3 cellular contexts compared by ENCODE assay signal in genomic region chr3:150847433-150847832, GRCh38.
TF ChIP-seq lines count a peak whose summit lies in the region.

No MANE protein-coding gene starts in this region.

TF ChIP-seq in HepG2, 621 proteins besides CTCF, POLR2A, EP300 and RAD21:
- TF ChIP-seq ZNF362 (CRISPR knock-in tag; IDR thresholded peaks at IDR 0.05; ENCODE audit: borderline replicate concordance), result no peak
- peak; percentile 99 to 100 for TF ChIP-seq MAFK (conservative IDR thresholded peaks at IDR 0.05 in 1 of 2, IDR thresholded peaks at IDR 0.05 in 1 of 2; ENCODE audit: low read length in 2 of 2)
- peak; percentile 43; the same call in 1 of the 2 replicates for TF ChIP-seq RFX5 (IDR thresholded peaks at IDR 0.05; ENCODE audit: low read depth, low read length)
- peak; percentile 100 for TF ChIP-seq MAFF (IDR thresholded peaks at IDR 0.05; ENCODE audit: low read depth, low read length)
TF ChIP-seq in HepG2: peak in this region for 3.

TF ChIP-seq in IMR-90, 13 proteins besides CTCF, POLR2A, EP300 and RAD21:
- TF ChIP-seq MAFK (IDR thresholded peaks at IDR 0.05; ENCODE audit: low read depth, low read length) (peak; percentile 100), USF2 (IDR thresholded peaks at IDR 0.05; ENCODE audit: low read depth, low read length) (no peak)

TF ChIP-seq in H1, 55 proteins besides CTCF, POLR2A, EP300 and RAD21:
- no peak for TF ChIP-seq E2F6 (IDR thresholded peaks at IDR 0.05)
- peak; percentile 99 for TF ChIP-seq MAFK (IDR thresholded peaks at IDR 0.05; ENCODE audit: low read depth, low read length)
